In genomic region chr20:49328790-49329189, GRCh38 we compare ENCODE assay signal across 8 cellular contexts.
"Had no signal": no experiment of that assay in that cellular context is flagged by ENCODE, and none has a peak within 500 bp of the region (broad histone marks: within the 10 kb centered on the region; RNA-seq: fewer than 3 reads in every experiment).

No MANE protein-coding gene starts in this region.

- H3K36me3 Mint-ChIP-seq: IgD-negative memory B cell had no signal

- H3K27ac ChIP-seq: GM23248, HL-60 had no signal

- H3K4me3 Mint-ChIP-seq: HFFc6, IgD-negative memory B cell had no signal

- H3K9me3 ChIP-seq: HAP-1 had no signal

- H3K9me3 Mint-ChIP-seq: HFFc6, IgD-negative memory B cell had no signal

- H3K36me3 ChIP-seq: HAP-1 had no signal

- H3K27ac Mint-ChIP-seq: HFFc6, IgD-negative memory B cell had no signal

- H3K9ac ChIP-seq: GM23248 had no signal

- DNase-seq: GM23248, H7, HFFc6, KBM-7 had no signal

- H3K4me1 ChIP-seq: HAP-1 had no signal

- ATAC-seq: HCT116 had no signal

- H2AFZ ChIP-seq: GM23248 had no signal

- H3K4me3 ChIP-seq: GM23248, HAP-1 had no signal
